ENCODE assay signal across 22 cellular contexts in the genomic region with DNA sequence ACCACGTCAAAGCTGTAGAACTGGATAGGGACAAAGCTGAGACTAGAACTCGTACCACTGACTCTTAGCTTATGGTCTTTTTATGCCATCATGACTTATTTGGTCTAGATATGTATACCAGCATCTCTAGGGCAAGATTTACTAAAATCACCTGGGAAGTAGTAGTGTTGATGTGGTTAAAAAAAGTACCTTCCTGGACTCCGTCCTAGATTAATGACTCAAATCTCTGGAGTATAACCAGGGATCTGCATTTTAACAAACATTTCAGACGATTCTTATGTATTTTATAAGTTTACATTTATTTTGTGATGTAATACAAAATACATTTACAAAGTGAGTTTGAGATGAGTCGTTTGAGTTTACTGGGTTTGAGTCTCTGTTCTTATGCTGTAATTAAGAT.
DNase-seq lines count a peak whose midpoint lies in the region; ATAC-seq and TF ChIP-seq lines count a peak whose summit lies in the region.
"Had no signal": no experiment of that assay in that cellular context is flagged by ENCODE, and none has a peak within 500 bp of the region (broad histone marks: within the 10 kb centered on the region; RNA-seq: fewer than 3 reads in every experiment).

No MANE protein-coding gene starts in this region.

- no peak for TF ChIP-seq POLR2A in gastroesophageal sphincter (IDR thresholded peaks at IDR 0.05)
- no peak for TF ChIP-seq POLR2A in uterus (IDR thresholded peaks at IDR 0.05)

- intact Hi-C loops in uterus (cut with DNase I; ENCODE audit: low total_unique reads) = no loop called here

- H3K9ac ChIP-seq in adipocyte (ENCODE audit: low read length) (peak overlapping the region; percentile 78), skeletal muscle tissue (ENCODE audit: low read depth in 1 of 3, low read length in 3 of 3) (no peak overlapping the region)
- H3K9ac ChIP-seq: KMS-11 had no signal

- peak overlapping the region; percentile 68 for H3K4me3 ChIP-seq in adipocyte (ENCODE audit: low read length)
- H3K4me3 ChIP-seq in gastroesophageal sphincter = no peak overlapping the region
- H3K4me3 ChIP-seq in skeletal muscle tissue (ENCODE audit: low read length in 3 of 3) = no peak overlapping the region
- no peak overlapping the region for H3K4me3 ChIP-seq in uterus
- H3K4me3 ChIP-seq: SJCRH30 had no signal

- TF ChIP-seq CTCF in gastroesophageal sphincter (IDR thresholded peaks at IDR 0.05) (no peak), uterus (IDR thresholded peaks at IDR 0.05) (no peak)

- no peaks in the 10 kb centered on the region for H3K27me3 ChIP-seq in adipocyte (replicated peaks; ENCODE audit: control insufficient read depth, insufficient read depth, low read length)
- no peaks in the 10 kb centered on the region for H3K27me3 ChIP-seq in gastroesophageal sphincter
- H3K27me3 ChIP-seq in skeletal muscle tissue (ENCODE audit: control insufficient read depth in 3 of 3, insufficient read depth in 3 of 3, low read length in 3 of 3) = no peaks in the 10 kb centered on the region
- H3K27me3 ChIP-seq in uterus = no peaks in the 10 kb centered on the region
- H3K27me3 ChIP-seq: SJCRH30 had no signal

- H3K4me1 ChIP-seq in adipocyte (ENCODE audit: control insufficient read depth, insufficient read depth, low read length) = peaks cover 61% of the 10 kb centered on the region
- peaks cover 14 to 71% (median 26%) of the 10 kb centered on the region in 3 donors for H3K4me1 ChIP-seq in gastroesophageal sphincter
- peaks cover 25 to 29% (median 26%) of the 10 kb centered on the region in 3 donors for H3K4me1 ChIP-seq in skeletal muscle tissue (ENCODE audit: control insufficient read depth in 3 of 3, insufficient read depth in 3 of 3, low read length in 3 of 3)
- H3K4me1 ChIP-seq in uterus = peaks cover 6 to 14% of the 10 kb centered on the region in 2 donors
- H3K4me1 ChIP-seq: SJCRH30 had no signal

- TF ChIP-seq EP300 in gastroesophageal sphincter (IDR thresholded peaks at IDR 0.05) = no peak

- 40 to 51% methylated on average over 5 of the region's 5 CpGs for WGBS in gastroesophageal sphincter (ENCODE audit: low coverage in 1 of 2), 2 donors

- ATAC-seq in gastroesophageal sphincter (no peak), GM21526 (IDR thresholded peaks at IDR 0.05; ENCODE audit: low FRiP score, unreplicated experiment) (no peak)
- ATAC-seq: HCT116, Panc1 had no signal

- H3K27ac ChIP-seq in gastroesophageal sphincter = peak overlapping the region; percentile 52 to 80 (median 68)
- H3K27ac ChIP-seq in skeletal muscle tissue (ENCODE audit: low read depth, low read length) = peak overlapping the region; percentile 3
- H3K27ac ChIP-seq in uterus = peak overlapping the region; percentile 78 to 80
- H3K27ac ChIP-seq: KMS-11, SJCRH30 had no signal

- H3K9me3 ChIP-seq in adipocyte (ENCODE audit: control insufficient read depth, low read length) = no peaks in the 10 kb centered on the region
- no peaks in the 10 kb centered on the region for H3K9me3 ChIP-seq in gastroesophageal sphincter
- H3K9me3 ChIP-seq in skeletal muscle tissue (ENCODE audit: control insufficient read depth in 3 of 3, low read length in 3 of 3) = no peaks in the 10 kb centered on the region
- H3K9me3 ChIP-seq in uterus = no peaks in the 10 kb centered on the region

- no peak for DNase-seq in adipocyte (ENCODE audit: low read depth)
- no peak for DNase-seq in uterus
- no peak for DNase-seq in NCI-H1930 (lab: John Stamatoyannopoulos, UW)
- no peak for DNase-seq in COLO668 (lab: John Stamatoyannopoulos, UW; ENCODE audit: unreplicated experiment)
- DNase-seq: CD4-positive, CD25-positive, alpha-beta regulatory T cell; COR-L47; DMS 273 treated with DMSO at 0.1 percent for 48 hours; DMS79 treated with DMSO at 0.1 percent for 48 hours; IMR-90; NCI-H1092 treated with DMSO at 0.1 percent for 48 hours; NCI-H1436 treated with DMSO at 0.1 percent for 48 hours; NCI-H2029; NCI-H2227 treated with DMSO at 0.1 percent for 48 hours; NCI-H510A treated with DMSO at 0.1 percent for 48 hours; NCI-H748 treated with DMSO at 0.1 percent for 48 hours; SJCRH30 had no signal

- H3K36me3 ChIP-seq in adipocyte (ENCODE audit: control insufficient read depth, insufficient read depth, low read length, severe bottlenecking) (no peaks in the 10 kb centered on the region), gastroesophageal sphincter (no peaks in the 10 kb centered on the region), skeletal muscle tissue (ENCODE audit: control insufficient read depth in 3 of 3, insufficient read depth in 3 of 3, low read length in 3 of 3) (no peaks in the 10 kb centered on the region), uterus (no peaks in the 10 kb centered on the region)
- H3K36me3 ChIP-seq: SJCRH30 had no signal

Comparison
In these comparisons a context has a peak if more than half of its experiments do, and no peak if none do; other contexts are left out.
1. H3K27ac ChIP-seq: peak in every context shown above with its lines; median percentile 79 in uterus; 68 in gastroesophageal sphincter; 3 in skeletal muscle tissue.